In the genomic region with DNA sequence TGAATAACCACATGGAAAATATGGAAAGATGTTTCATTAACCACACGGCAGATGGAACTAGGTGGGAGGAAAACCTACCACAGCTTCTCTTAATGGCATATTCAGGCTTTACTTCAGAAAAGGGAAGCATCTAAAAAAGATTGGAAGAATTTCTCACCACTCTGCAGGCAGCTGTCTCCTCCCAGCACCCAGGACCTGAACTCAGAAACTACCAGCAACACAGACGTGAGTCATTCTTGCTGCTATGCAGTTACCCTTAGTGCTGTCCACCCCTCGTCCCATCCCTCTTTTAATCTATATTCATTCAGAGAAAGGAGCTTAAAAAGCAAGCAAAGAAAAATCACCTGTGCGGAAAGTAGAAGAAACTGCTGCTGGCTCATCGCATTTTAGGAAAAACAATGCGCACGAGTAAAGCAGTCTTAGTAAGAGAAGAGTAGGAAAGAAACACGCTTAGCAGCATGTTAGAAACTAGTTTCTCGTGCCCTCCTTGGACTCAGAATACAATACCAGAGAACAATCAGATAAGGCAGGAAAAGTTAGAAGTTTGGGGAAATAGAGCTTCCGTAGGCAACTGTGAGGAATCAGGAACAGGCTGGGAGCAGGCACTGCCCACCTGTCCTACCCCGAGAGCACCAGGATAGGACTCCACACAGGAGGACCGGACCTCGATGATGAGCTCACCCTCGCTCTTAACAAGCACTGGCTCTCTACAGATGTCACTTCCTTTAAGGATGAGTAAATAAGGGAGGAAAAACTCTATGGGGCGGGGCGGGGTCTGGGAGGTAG, we compare ENCODE assay signal across 8 cellular contexts. TPM values are rescaled to one million over a fixed set of nuclear protein-coding genes. Genes with fewer than 3 reads are reported as not detected.
DNase-seq lines count a peak whose midpoint lies in the region; ATAC-seq, FAIRE-seq and TF ChIP-seq lines count a peak whose summit lies in the region.

No MANE protein-coding gene starts in this region.

- RAD21 ChIA-PET in GM12878 (lab: Charles Lee; ENCODE audit: unreplicated experiment) = interaction anchor here (0.8 to 9.4 kb wide), 30 partner anchors 9 to 549 kb away, joined by 3 to 367 read pairs (median 20); partner anchors contain the start of genes CASP3, CENPU, IRF2 and PRIMPOL

- in situ Hi-C loops in GM18951 (cut with MboI; ENCODE audit: low sequenced_read_pairs, unreplicated experiment) = loop anchor here (25.0 kb wide), 1 partner anchor 722 kb away; no protein-coding TSS in a partner anchor
- in situ Hi-C loops in GM12878 (cut with MboI) = no loop called here

- H3K4me2 ChIP-seq in GM12878 (ENCODE audit: control insufficient read depth, insufficient read depth) = peak overlapping the region; percentile 92

- H3K9me3 ChIP-seq in GM12878 (replicated peaks; ENCODE audit: control insufficient read depth, insufficient read depth, low read length) = no peaks in the 10 kb centered on the region

- H2AFZ ChIP-seq in GM12878 (ENCODE audit: control insufficient read depth, low read depth, low read length) = no peak overlapping the region

- H3K27me3 ChIP-seq in GM12878 (replicated peaks in 1 of 2; ENCODE audit: control insufficient read depth in 2 of 2, insufficient read depth in 2 of 2, low read length in 1 of 2) = no peaks in the 10 kb centered on the region

- TF ChIP-seq RAD21 in GM12878 (IDR thresholded peaks at IDR 0.05; ENCODE audit: insufficient read depth, low read depth, low read length) = no peak

- no peaks in the 10 kb centered on the region for H3K9me3 Mint-ChIP-seq in stimulated activated effector memory CD8-positive, alpha-beta T cell treated with anti-CD3 and anti-CD28 coated beads, Interleukin-12 subunit alpha, Interleukin-12 subunit beta, amount 100 ng/mL, for 72 hours

- no peak for FAIRE-seq in GM12878 (lab: Jason Lieb, UNC)

- TF ChIP-seq POLR2A in GM18951 (IDR thresholded peaks at IDR 0.05; ENCODE audit: extremely low read depth, insufficient read depth, insufficient read length) = peak; percentile 79
- peak; percentile 85 for TF ChIP-seq POLR2A in GM12878 (IDR thresholded peaks at IDR 0.05; ENCODE audit: low read depth, low read length)

- H3K27ac Mint-ChIP-seq in stimulated activated effector memory CD8-positive, alpha-beta T cell treated with anti-CD3 and anti-CD28 coated beads, Interleukin-12 subunit alpha, Interleukin-12 subunit beta, amount 100 ng/mL, for 72 hours = peak overlapping the region; percentile 70

- intact Hi-C loops in GM12878 (cut with micrococcal nuclease; ENCODE audit: unreplicated experiment) = loop anchor here (1.0 to 5.0 kb wide), 5 partner anchors 87 to 1042 kb away; partner anchors contain the start of genes CASP3, CENPU and PRIMPOL

- no peaks in the 10 kb centered on the region for H4K20me1 ChIP-seq in GM12878 (ENCODE audit: control insufficient read depth, insufficient read depth)

- DNase-seq in AG10803 (ENCODE audit: low read depth) (peak; percentile 34), NCI-H2196 treated with DMSO at 0.1 percent for 48 hours (lab: John Stamatoyannopoulos, UW; ENCODE audit: unreplicated experiment) (peak; percentile 42), GM12878 (ENCODE audit: low read depth, low spot score) (no peak)
- DNase-seq in stimulated activated effector memory CD8-positive, alpha-beta T cell treated with anti-CD3 and anti-CD28 coated beads, Interleukin-12 subunit alpha, Interleukin-12 subunit beta, amount 100 ng/mL, for 72 hours (ENCODE audit: low spot score in 2 of 2) = peak in 1 of 2 donors; percentile 59
- DNase-seq in stimulated activated naive CD4-positive, alpha-beta T cell (lab: John Stamatoyannopoulos, UW) = no peak

- CTCF ChIA-PET in GM12878 (lab: Yijun Ruan, JAX) = interaction anchor here (0.7 to 16.4 kb wide), 31 partner anchors 8 to 1041 kb away, joined by 3 to 348 read pairs (median 6); partner anchors contain the start of gene CENPU

- TF ChIP-seq EP300 in GM12878 (IDR thresholded peaks at IDR 0.05; ENCODE audit: borderline replicate concordance in 1 of 2, control insufficient read depth in 1 of 2, low read depth in 2 of 2, low read length in 2 of 2) = 0 out of 4 replicates have a peak, but pooled peaks of 1 of the 2 experiments have one; percentile 4

- H3K36me3 Mint-ChIP-seq in stimulated activated effector memory CD8-positive, alpha-beta T cell treated with anti-CD3 and anti-CD28 coated beads, Interleukin-12 subunit alpha, Interleukin-12 subunit beta, amount 100 ng/mL, for 72 hours = peaks cover 9% of the 10 kb centered on the region

- H3K36me3 ChIP-seq in GM12878 (ENCODE audit: control insufficient read depth in 2 of 2, insufficient read depth in 2 of 2, low read length in 1 of 2) = no peaks in the 10 kb centered on the region; a peak in 1 of 4 replicates

- WGBS in GM12878 (ENCODE audit: insufficient coverage, insufficient replicate concordance, low lambda C conversion rate, missing lambda C conversion rate) = 0% methylated on average over 16 of the region's 16 CpGs

- H3K4me3 ChIP-seq in AG10803 (ENCODE audit: low read length) = no peak overlapping the region
- H3K4me3 ChIP-seq in GM12878 = peak overlapping the region; percentile 74

- peaks cover 40% of the 10 kb centered on the region for H3K79me2 ChIP-seq in GM12878 (ENCODE audit: control insufficient read depth, insufficient read depth, low read length)

- H3K4me1 ChIP-seq in GM12878 (ENCODE audit: control insufficient read depth, insufficient read depth, low read length) = peaks cover 50% of the 10 kb centered on the region

- POLR2A ChIA-PET in GM12878 (lab: Charles Lee) = interaction anchor here (0.5 to 9.7 kb wide), 23 partner anchors 9 to 548 kb away, joined by 3 to 250 read pairs (median 6); partner anchors contain the start of genes CENPU and IRF2

- ATAC-seq in GM12878 = peak; percentile 27
- ATAC-seq in stimulated activated effector memory CD8-positive, alpha-beta T cell treated with anti-CD3 and anti-CD28 coated beads, Interleukin-12 subunit alpha, Interleukin-12 subunit beta, amount 100 ng/mL, for 72 hours = no peak
- ATAC-seq in HG03460 (IDR thresholded peaks at IDR 0.05; ENCODE audit: unreplicated experiment) = no peak
- no peak for ATAC-seq in GM19467 (IDR thresholded peaks at IDR 0.05; ENCODE audit: unreplicated experiment)

- TSS peak; percentile 83 for BruUV-seq in GM12878 (replicated peaks; lab: Mats Ljungman, UMichigan)

- peak overlapping the region; percentile 75 for H3K4me3 Mint-ChIP-seq in stimulated activated effector memory CD8-positive, alpha-beta T cell treated with anti-CD3 and anti-CD28 coated beads, Interleukin-12 subunit alpha, Interleukin-12 subunit beta, amount 100 ng/mL, for 72 hours

- TF ChIP-seq CTCF in AG10803 (conservative IDR thresholded peaks at IDR 0.05; ENCODE audit: low read length) (no peak), GM12878 (IDR thresholded peaks at IDR 0.05 in 2 of 3, conservative IDR thresholded peaks at IDR 0.05 in 1 of 3; ENCODE audit: control insufficient read depth in 2 of 3, extremely low read depth in 1 of 3, insufficient read depth in 1 of 3, low read depth in 3 of 3, low read length in 3 of 3) (no peak)

- H3K27ac ChIP-seq in GM12878 (ENCODE audit: control insufficient read depth, insufficient read depth) = peak overlapping the region; percentile 95

- SMC1A ChIA-PET in GM12878 (lab: Charles Lee; ENCODE audit: uncharacterized antibody, unreplicated experiment) = interaction anchor here (0.7 to 17.1 kb wide), 32 partner anchors 8 to 538 kb away, joined by 3 to 428 read pairs (median 9); partner anchors contain the start of gene IRF2

- H3K4me1 Mint-ChIP-seq in stimulated activated effector memory CD8-positive, alpha-beta T cell treated with anti-CD3 and anti-CD28 coated beads, Interleukin-12 subunit alpha, Interleukin-12 subunit beta, amount 100 ng/mL, for 72 hours = peaks cover 63% of the 10 kb centered on the region

- H3K9ac ChIP-seq in GM12878 (ENCODE audit: control insufficient read depth, insufficient read depth, low read length) = peak overlapping the region; percentile 94

TF ChIP-seq in GM12878, 131 proteins besides CTCF, POLR2A, EP300 and RAD21 (continues in another document):
- no peak for TF ChIP-seq TCF7 (IDR thresholded peaks at IDR 0.05; ENCODE audit: borderline replicate concordance)
- peak; percentile 82 for TF ChIP-seq POLR2AphosphoS5 (IDR thresholded peaks at IDR 0.05; ENCODE audit: low read length)
- peak; percentile 94 for TF ChIP-seq PML (IDR thresholded peaks at IDR 0.05; ENCODE audit: low read length)
- TF ChIP-seq SMARCA5 (IDR thresholded peaks at IDR 0.05) = no peak
- TF ChIP-seq, protein P1, sequence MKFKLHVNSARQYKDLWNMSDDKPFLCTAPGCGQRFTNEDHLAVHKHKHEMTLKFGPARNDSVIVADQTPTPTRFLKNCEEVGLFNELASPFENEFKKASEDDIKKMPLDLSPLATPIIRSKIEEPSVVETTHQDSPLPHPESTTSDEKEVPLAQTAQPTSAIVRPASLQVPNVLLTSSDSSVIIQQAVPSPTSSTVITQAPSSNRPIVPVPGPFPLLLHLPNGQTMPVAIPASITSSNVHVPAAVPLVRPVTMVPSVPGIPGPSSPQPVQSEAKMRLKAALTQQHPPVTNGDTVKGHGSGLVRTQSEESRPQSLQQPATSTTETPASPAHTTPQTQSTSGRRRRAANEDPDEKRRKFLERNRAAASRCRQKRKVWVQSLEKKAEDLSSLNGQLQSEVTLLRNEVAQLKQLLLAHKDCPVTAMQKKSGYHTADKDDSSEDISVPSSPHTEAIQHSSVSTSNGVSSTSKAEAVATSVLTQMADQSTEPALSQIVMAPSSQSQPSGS (IDR thresholded peaks at IDR 0.05; ENCODE audit: low read length) = peak; percentile 31; the same call in 1 of the 2 replicates
- TF ChIP-seq IKZF2 (IDR thresholded peaks at IDR 0.05) = peak; percentile 13 to 45; a peak in 3 of 4 replicates
- no peak for TF ChIP-seq STAT1 (conservative IDR thresholded peaks at IDR 0.05)
- no peak for TF ChIP-seq KLF5 (IDR thresholded peaks at IDR 0.05; ENCODE audit: partially characterized antibody)

RNA-seq across cellular contexts. Expression of gene ENPP6, which starts 48.1 kb away (rescaled TPM):
- total RNA-seq in GM12878 (2013; cell fraction: nucleolus; rRNA removed) = 0.98 and 2.6 TPM in 2 replicates
- total RNA-seq in GM12878 (2014; rRNA removed) = 0.06 and 0.49 TPM in 2 replicates
- 0.28 and 0.76 TPM in 2 replicates for total RNA-seq in GM12878 (2014; rRNA removed; fragmentation: Illumina TruSeq; extraction: Trizol)
- total RNA-seq in GM12878 (2021) = 0.72 TPM in 1 of 2 replicates, not detected in the other
- polyA plus RNA-seq in GM12878 (2011; ENCODE audit: low read depth) = 0.08 TPM
- polyA plus RNA-seq in GM12878 (2011; rRNA removed) = 0.49 and 0.68 TPM in 2 replicates
- 0.51 and 0.69 TPM in 2 replicates for polyA plus RNA-seq in GM12878 (2011; cell fraction: cytosol; rRNA removed)
- 0.85 and 1.5 TPM in 2 replicates for polyA plus RNA-seq in GM12878 (2011; cell fraction: nucleus; rRNA removed)
- 0.37 and 1.9 TPM in 2 replicates for polyA plus RNA-seq in GM12878 (2012)
- polyA plus RNA-seq in GM12878 (2014; fragmentation: Illumina TruSeq; extraction: Trizol) = 0.04 and 0.25 TPM in 2 replicates
- 1 to 10 TPM in 1 of 2 experiments, under 1 TPM in 1; 0.55 to 1.0 TPM for polyA plus RNA-seq in GM12878 (2014; fragmentation: Nextera tagmentation; extraction: Ambion mirVana)
- polyA plus RNA-seq in GM12878 (2014; rRNA removed) = 0.19 and 0.63 TPM in 2 replicates
- polyA plus RNA-seq in GM12878 (2016; fragmentation: Nextera tagmentation; extraction: Ambion mirVana) = under 1 TPM; 0.32 to 0.44 TPM
- polyA minus RNA-seq in GM12878 (2011; rRNA and poly(A)+ RNA removed) = 0.59 and 0.77 TPM in 2 replicates
- polyA minus RNA-seq in GM12878 (2011; cell fraction: cytosol; rRNA and poly(A)+ RNA removed) = not detected in 2 replicates
- 0.12 and 0.38 TPM in 2 replicates for polyA minus RNA-seq in GM12878 (2011; cell fraction: nucleus; rRNA and poly(A)+ RNA removed)

Comparison
In these comparisons a context has a peak if more than half of its experiments do, and no peak if none do; other contexts are left out.
1. DNase-seq: peak in AG10803 (single experiment) and NCI-H2196 treated with DMSO at 0.1 percent for 48 hours (single experiment); none in GM12878 (single experiment) and stimulated activated naive CD4-positive, alpha-beta T cell (0 of 6).